In the genomic region with DNA sequence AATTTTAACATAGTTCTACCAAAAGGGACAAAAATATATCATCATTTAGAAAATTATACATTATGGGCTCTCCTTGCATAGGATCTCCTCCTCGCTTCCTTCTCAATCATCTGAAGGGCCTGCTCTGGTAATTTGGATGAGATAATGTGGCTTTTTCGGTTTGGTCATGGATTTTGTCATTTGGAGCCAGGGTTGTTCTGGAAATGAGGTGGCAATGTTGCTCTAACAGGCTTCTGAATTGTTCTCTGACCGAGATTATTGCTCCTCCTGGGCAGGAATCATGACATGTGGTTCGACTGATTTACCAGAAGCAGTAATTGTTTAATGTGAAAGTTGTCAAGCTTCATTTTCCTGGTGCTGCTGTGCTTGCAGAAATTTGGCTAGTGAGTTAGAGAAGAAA, we compare ENCODE assay signal across 23 cellular contexts.
DNase-seq lines count a peak whose midpoint lies in the region; ATAC-seq and TF ChIP-seq lines count a peak whose summit lies in the region.
"Had no signal": no experiment of that assay in that cellular context is flagged by ENCODE, and none has a peak within 500 bp of the region (broad histone marks: within the 10 kb centered on the region; RNA-seq: fewer than 3 reads in every experiment).

No MANE protein-coding gene starts in this region.

- no peak for TF ChIP-seq CTCF in lower leg skin (IDR thresholded peaks at IDR 0.05)

- intact Hi-C loops in lower leg skin (cut with DNase I; ENCODE audit: low total_unique reads), result no loop called here

- peak; percentile 48 for ATAC-seq in GM18907 (IDR thresholded peaks at IDR 0.05; ENCODE audit: unreplicated experiment)
- ATAC-seq in HG02642 (IDR thresholded peaks at IDR 0.05; ENCODE audit: poor library complexity, unreplicated experiment), result peak; percentile 51
- ATAC-seq in HG03354 (IDR thresholded peaks at IDR 0.05; ENCODE audit: poor library complexity, severe bottlenecking, unreplicated experiment), result peak; percentile 42
- ATAC-seq: HCT116, left ventricle myocardium superior, right cardiac atrium, Right ventricle myocardium inferior had no signal

- TF ChIP-seq POLR2A in lower leg skin (IDR thresholded peaks at IDR 0.05), result no peak

- 73% methylated on average over 4 of the region's 4 CpGs for WGBS in lower leg skin, 2 donors

- DNase-seq in renal cortical epithelial cell (ENCODE audit: low read depth) (peak; percentile 19), RKO (ENCODE audit: low spot score) (no peak), lower leg skin (ENCODE audit: low spot score in 2 of 2) (no peak)
- DNase-seq in stimulated activated CD8-positive, alpha-beta memory T cell treated with anti-CD3 and anti-CD28 coated beads, Interleukin-4, amount 100 ng/mL, for 48 hours, result no peak
- DNase-seq: activated CD4-positive, alpha-beta T cell treated with anti-CD3 and anti-CD28 coated beads, Interleukin-2, amount 10 ng/mL, durations not matched to agents 7 days and 5 days; DND-41; islet precursor cell; left ventricle myocardium superior; NCI-H1105 treated with DMSO at 0.1 percent for 48 hours; NCI-H2029; NCI-H226; nephron progenitor cell; OCI-M1; right cardiac atrium; stimulated activated CD4-positive, alpha-beta T cell treated with anti-CD3 and anti-CD28 coated beads, Interleukin-4, amount 100 ng/mL, for 24 hours; stimulated activated naive CD4-positive, alpha-beta T cell treated with Interleukin-2 at 50 U/mL for 16 hours; WERI-Rb-1 had no signal

- no peak overlapping the region for H3K4me3 ChIP-seq in lower leg skin (ENCODE audit: low read depth, poor library complexity, severe bottlenecking)
- H3K4me3 ChIP-seq: cardiac muscle cell had no signal
